Comparison of ENCODE assay signal across 1 cellular context in the genomic region with DNA sequence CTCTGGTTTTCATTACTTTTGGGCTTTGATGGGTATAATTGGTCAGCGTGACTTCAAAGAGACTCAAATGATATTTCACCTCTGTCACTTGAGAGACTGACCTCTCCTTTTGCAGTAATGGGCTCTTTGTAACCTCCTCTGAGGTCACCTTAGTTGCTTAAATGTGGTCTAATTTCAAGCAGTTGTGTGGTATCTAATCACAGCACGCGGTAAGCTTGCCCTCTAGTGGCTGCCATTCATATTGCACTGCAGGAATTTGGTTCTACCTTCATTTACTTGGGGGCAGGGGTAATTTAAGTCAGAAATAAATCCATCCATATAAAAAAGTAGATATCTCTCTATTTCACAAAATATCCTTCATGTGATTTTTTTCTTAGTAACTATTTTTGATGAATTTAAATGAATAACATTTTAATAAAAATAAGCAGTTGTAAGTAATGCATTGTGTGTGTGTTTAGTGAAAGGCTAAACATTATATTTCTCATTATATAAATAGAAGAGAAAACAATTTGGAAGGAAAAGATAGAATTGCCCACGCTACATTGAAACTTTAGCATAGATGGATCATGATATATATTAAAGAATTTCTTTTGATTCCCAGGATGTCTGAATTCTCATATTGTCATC.
TF ChIP-seq lines count a peak whose summit lies in the region.

No MANE protein-coding gene starts in this region.

TF ChIP-seq in H1, 55 proteins besides CTCF, POLR2A, EP300 and RAD21:
- TF ChIP-seq, protein P1, sequence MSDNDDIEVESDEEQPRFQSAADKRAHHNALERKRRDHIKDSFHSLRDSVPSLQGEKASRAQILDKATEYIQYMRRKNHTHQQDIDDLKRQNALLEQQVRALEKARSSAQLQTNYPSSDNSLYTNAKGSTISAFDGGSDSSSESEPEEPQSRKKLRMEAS (IDR thresholded peaks at IDR 0.05): 0 out of 2 replicates have a peak, but pooled peaks have one; percentile 21
- no peak for TF ChIP-seq SUZ12 (IDR thresholded peaks at IDR 0.05; ENCODE audit: low read length)
- no peak for TF ChIP-seq TAF1 (IDR thresholded peaks at IDR 0.05; ENCODE audit: low read depth, low read length)
- no peak for TF ChIP-seq ZNF274 (IDR thresholded peaks at IDR 0.05; ENCODE audit: borderline replicate concordance, extremely low read depth, low read length)
- no peak for TF ChIP-seq BACH1 (IDR thresholded peaks at IDR 0.05; ENCODE audit: low read length)
- TF ChIP-seq TEAD4 (IDR thresholded peaks at IDR 0.05; ENCODE audit: low read depth, low read length): peak; percentile 72
- 0 out of 2 replicates have a peak, but pooled peaks have one; percentile 29 for TF ChIP-seq JUND (IDR thresholded peaks at IDR 0.05; ENCODE audit: low read length)
